16 cellular contexts compared by ENCODE assay signal in genomic region chr9:134593286-134593685, GRCh38. TPM values are rescaled to one million over a fixed set of nuclear protein-coding genes. Genes with fewer than 3 reads are reported as not detected.
DNase-seq lines count a peak whose midpoint lies in the region; ATAC-seq, FAIRE-seq and TF ChIP-seq lines count a peak whose summit lies in the region.
"Had no signal": no experiment of that assay in that cellular context is flagged by ENCODE, and none has a peak within 500 bp of the region (broad histone marks: within the 10 kb centered on the region; RNA-seq: fewer than 3 reads in every experiment).

No MANE protein-coding gene starts in this region.

- no peak overlapping the region for H2AFZ ChIP-seq in HepG2 (ENCODE audit: low read length)

- H3K9me3 Mint-ChIP-seq in activated CD8-positive, alpha-beta memory T cell treated with anti-CD3 and anti-CD28 coated beads, Interleukin-2, amount 10 ng/mL, durations not matched to agents 7 days and 5 days (ENCODE audit: low read depth): no peaks in the 10 kb centered on the region
- H3K9me3 Mint-ChIP-seq in HFFc6 (no peaks in the 10 kb centered on the region), osteocyte (ENCODE audit: unreplicated experiment) (no peaks in the 10 kb centered on the region)

- H4K20me1 ChIP-seq in HepG2 (ENCODE audit: insufficient read depth, low read length): no peaks in the 10 kb centered on the region

- peaks cover 5 to 9% of the 10 kb centered on the region in 2 experiments; a peak in 3 of 5 replicates for H3K27me3 ChIP-seq in HepG2 (ENCODE audit: control insufficient read depth in 1 of 2, insufficient read depth in 2 of 2, low read length in 2 of 2)
- no peaks in the 10 kb centered on the region for H3K27me3 ChIP-seq in aorta (ENCODE audit: control insufficient read depth in 1 of 2, insufficient read depth in 2 of 2, low read length in 1 of 2)

- CTCF ChIA-PET in activated CD8-positive, alpha-beta memory T cell treated with anti-CD3 and anti-CD28 coated beads, Interleukin-2, amount 10 ng/mL, durations not matched to agents 7 days and 5 days (lab: Charles Lee): no interaction called here
- CTCF ChIA-PET in HepG2 (lab: Yijun Ruan, JAX; ENCODE audit: low intra/inter-chr PET ratio, low total read pairs): no interaction called here

- WGBS in HepG2 (ENCODE audit: low lambda C conversion rate): 31% methylated on average over 15 of the region's 15 CpGs
- WGBS in aorta, 2 donors: 96% methylated on average over 15 of the region's 15 CpGs

- POLR2A ChIA-PET in HepG2 (lab: Yijun Ruan, JAX): no interaction called here

- no peak for TF ChIP-seq POLR2A in HepG2 (IDR thresholded peaks at IDR 0.05; ENCODE audit: insufficient read depth in 1 of 2, low read depth in 2 of 2, low read length in 2 of 2)

- intact Hi-C loops in HepG2 (cut with micrococcal nuclease; ENCODE audit: unreplicated experiment) (no loop called here), aorta (cut with DNase I) (no loop called here)

- H3K27ac Mint-ChIP-seq in activated CD8-positive, alpha-beta memory T cell treated with anti-CD3 and anti-CD28 coated beads, Interleukin-2, amount 10 ng/mL, durations not matched to agents 7 days and 5 days: no peak overlapping the region
- peak overlapping the region; percentile 84 for H3K27ac Mint-ChIP-seq in HFFc6
- peak overlapping the region; percentile 77 for H3K27ac Mint-ChIP-seq in osteocyte (ENCODE audit: unreplicated experiment)

- H3K4me3 ChIP-seq in HepG2 (replicated peaks in 1 of 3; ENCODE audit: insufficient read depth in 1 of 3, low read depth in 2 of 3, low read length in 3 of 3) (no peak overlapping the region), aorta (ENCODE audit: low read length in 2 of 2) (no peak overlapping the region)
- H3K4me3 ChIP-seq: K562 had no signal

- DNase-seq in activated CD8-positive, alpha-beta memory T cell treated with anti-CD3 and anti-CD28 coated beads, Interleukin-2, amount 10 ng/mL, durations not matched to agents 7 days and 5 days: peak; percentile 21
- DNase-seq in activated CD8-positive, alpha-beta memory T cell treated with anti-CD3 and anti-CD28 coated beads for 24 hours: no peak
- DNase-seq in HFFc6 (no peak), HepG2 (ENCODE audit: low spot score) (no peak), osteocyte (ENCODE audit: extremely low spot score, unreplicated experiment) (no peak), kidney tubule cell (ENCODE audit: low spot score) (no peak), NCI-H2081 treated with DMSO at 0.1 percent for 48 hours (lab: John Stamatoyannopoulos, UW) (no peak), aorta (no peak)
- DNase-seq: AML-193, NCI-H1694, NCI-H446 had no signal

- no peaks in the 10 kb centered on the region for H3K27me3 Mint-ChIP-seq in activated CD8-positive, alpha-beta memory T cell treated with anti-CD3 and anti-CD28 coated beads, Interleukin-2, amount 10 ng/mL, durations not matched to agents 7 days and 5 days
- H3K27me3 Mint-ChIP-seq in HFFc6 (ENCODE audit: insufficient read depth) (no peaks in the 10 kb centered on the region; the same call in 1 of the 2 replicates), osteocyte (ENCODE audit: unreplicated experiment) (no peaks in the 10 kb centered on the region)

- ATAC-seq in activated CD8-positive, alpha-beta memory T cell treated with anti-CD3 and anti-CD28 coated beads, Interleukin-2, amount 10 ng/mL, durations not matched to agents 7 days and 5 days: no peak
- ATAC-seq in HepG2 (peak; percentile 12; the same call in 1 of the 3 replicates), aorta (ENCODE audit: low FRiP score) (no peak)
- ATAC-seq: HCT116 had no signal

- no peaks in the 10 kb centered on the region for H3K4me1 Mint-ChIP-seq in activated CD8-positive, alpha-beta memory T cell treated with anti-CD3 and anti-CD28 coated beads, Interleukin-2, amount 10 ng/mL, durations not matched to agents 7 days and 5 days
- peaks cover 38% of the 10 kb centered on the region for H3K4me1 Mint-ChIP-seq in HFFc6 (ENCODE audit: low read depth)
- peaks cover 45% of the 10 kb centered on the region for H3K4me1 Mint-ChIP-seq in osteocyte (ENCODE audit: unreplicated experiment)

- H3K4me2 ChIP-seq in HepG2 (ENCODE audit: low read depth, low read length): no peak overlapping the region

- no peaks in the 10 kb centered on the region for H3K79me2 ChIP-seq in HepG2 (ENCODE audit: insufficient read depth, low read length)

- H3K27ac ChIP-seq in HepG2 (ENCODE audit: extremely low read length, insufficient read depth, low read length) (no peak overlapping the region), aorta (ENCODE audit: low read depth in 1 of 2, low read length in 2 of 2) (no peak overlapping the region)

- no peaks in the 10 kb centered on the region for H3K36me3 ChIP-seq in HepG2 (replicated peaks in 1 of 2; ENCODE audit: control insufficient read depth in 1 of 2, insufficient read depth in 2 of 2, low read length in 2 of 2)
- no peaks in the 10 kb centered on the region for H3K36me3 ChIP-seq in aorta (ENCODE audit: control insufficient read depth in 1 of 2, insufficient read depth in 2 of 2, low read length in 1 of 2)

- no peak for TF ChIP-seq CTCF in HFFc6 (IDR thresholded peaks at IDR 0.05)
- no peak for TF ChIP-seq CTCF in HepG2 (CRISPR knock-in tag; IDR thresholded peaks at IDR 0.05)
- TF ChIP-seq CTCF in osteocyte (IDR thresholded peaks at IDR 0.05): no peak

- TF ChIP-seq EP300 in HepG2 (IDR thresholded peaks at IDR 0.05; ENCODE audit: low read depth in 2 of 2, low read length in 2 of 2) (no peak), HepG2 (CRISPR knock-in tag; IDR thresholded peaks at IDR 0.05; ENCODE audit: borderline replicate concordance) (no peak)

- H3K36me3 Mint-ChIP-seq in activated CD8-positive, alpha-beta memory T cell treated with anti-CD3 and anti-CD28 coated beads, Interleukin-2, amount 10 ng/mL, durations not matched to agents 7 days and 5 days: no peaks in the 10 kb centered on the region
- H3K36me3 Mint-ChIP-seq in HFFc6 (ENCODE audit: low read depth): no peaks in the 10 kb centered on the region
- H3K36me3 Mint-ChIP-seq in osteocyte (ENCODE audit: unreplicated experiment): no peaks in the 10 kb centered on the region

- no peak overlapping the region for H3K9ac ChIP-seq in HepG2 (ENCODE audit: insufficient read depth, low read depth, low read length)

- FAIRE-seq in HepG2 (lab: Jason Lieb, UNC): no peak
- FAIRE-seq: G401.6, GM12891, HTR-8/SVneo, K562 had no signal

- H3K4me1 ChIP-seq in HepG2 (ENCODE audit: insufficient read depth, low read length): peaks cover 35% of the 10 kb centered on the region
- H3K4me1 ChIP-seq in aorta (ENCODE audit: control insufficient read depth in 1 of 2, insufficient read depth in 2 of 2, low read length in 2 of 2): no peaks in the 10 kb centered on the region

- TF ChIP-seq RAD21 in HepG2 (CRISPR knock-in tag; IDR thresholded peaks at IDR 0.05): no peak

- H3K4me3 Mint-ChIP-seq in activated CD8-positive, alpha-beta memory T cell treated with anti-CD3 and anti-CD28 coated beads, Interleukin-2, amount 10 ng/mL, durations not matched to agents 7 days and 5 days: no peak overlapping the region
- H3K4me3 Mint-ChIP-seq in HFFc6 (no peak overlapping the region), osteocyte (ENCODE audit: unreplicated experiment) (no peak overlapping the region)

- H3K9me3 ChIP-seq in HepG2 (ENCODE audit: low read length): no peaks in the 10 kb centered on the region
- H3K9me3 ChIP-seq in aorta (ENCODE audit: control insufficient read depth, low read length): no peaks in the 10 kb centered on the region

- in situ Hi-C loops in HepG2 (cut with HindIII; ENCODE audit: extremely low pct_ligation_motif_present, low pct_unique_long_range_greater_than_20kb): no loop called here

- no TSS peak for BruUV-seq in HepG2 (replicated peaks; lab: Mats Ljungman, UMichigan)

RNA-seq across cellular contexts. Expression of gene COL5A1, which starts 48.3 kb away (rescaled TPM):
- total RNA-seq in activated CD8-positive, alpha-beta memory T cell treated with anti-CD3 and anti-CD28 coated beads, Interleukin-2, amount 10 ng/mL, durations not matched to agents 7 days and 5 days: under 1 TPM; 0.09 to 0.16 TPM
- 100 to 1,000 TPM; 196 to 308 (median 225) TPM for total RNA-seq in HFFc6 (2021; fragmentation: NEBNext Ultra II Directional; extraction: Animal tissue kit (Norgen Biotek cat#: 25700))
- not detected in 2 replicates for total RNA-seq in HepG2 (2016; rRNA removed; fragmentation: Illumina TruSeq; extraction: Trizol)
- not detected in 2 replicates for total RNA-seq in HepG2 (2016; cell fraction: cytosol; rRNA removed; fragmentation: Illumina TruSeq; extraction: Trizol; ENCODE audit: low read depth)
- total RNA-seq in HepG2 (2016; cell fraction: insoluble cytoplasmic fraction; rRNA removed; fragmentation: Illumina TruSeq; extraction: Trizol): not detected in 2 replicates
- not detected in 2 replicates for total RNA-seq in HepG2 (2016; cell fraction: membrane; rRNA removed; fragmentation: Illumina TruSeq; extraction: Trizol)
- total RNA-seq in HepG2 (2016; cell fraction: nucleus; rRNA removed; fragmentation: Illumina TruSeq; extraction: Trizol): not detected in 2 replicates
- under 0.01 TPM in 1 of 2 replicates, not detected in the other for polyA plus RNA-seq in HepG2 (2011; rRNA removed)
- polyA plus RNA-seq in HepG2 (2011; cell fraction: cytosol; rRNA removed): under 0.01 TPM in 1 of 2 replicates, not detected in the other
- 0.07 and 0.08 TPM in 2 replicates for polyA plus RNA-seq in HepG2 (2011; cell fraction: nucleus; rRNA removed)
- not detected in 2 replicates for polyA plus RNA-seq in HepG2 (2012)
- polyA plus RNA-seq in HepG2 (2016; cell fraction: cytosol; fragmentation: Illumina TruSeq; extraction: Trizol; ENCODE audit: low read depth): not detected in 2 replicates
- not detected in 2 replicates for polyA plus RNA-seq in HepG2 (2016; cell fraction: insoluble cytoplasmic fraction; fragmentation: Illumina TruSeq; extraction: Trizol; ENCODE audit: low read depth)
- not detected in 2 replicates for polyA plus RNA-seq in HepG2 (2016; cell fraction: membrane; fragmentation: Illumina TruSeq; extraction: Trizol; ENCODE audit: low read depth)
- 0.19 TPM in 1 of 2 replicates, not detected in the other for polyA plus RNA-seq in HepG2 (2016; cell fraction: nucleus; fragmentation: Illumina TruSeq; extraction: Trizol; ENCODE audit: insufficient read depth, low read depth)
- 0.04 and 20.3 TPM in 2 replicates for polyA minus RNA-seq in HepG2 (2011; rRNA and poly(A)+ RNA removed; ENCODE audit: low replicate concordance)
- polyA minus RNA-seq in HepG2 (2011; cell fraction: cytosol; rRNA and poly(A)+ RNA removed): 0.20 TPM in 1 of 2 replicates, not detected in the other
- not detected in 2 replicates for polyA minus RNA-seq in HepG2 (2011; cell fraction: nucleus; rRNA and poly(A)+ RNA removed)
- total RNA-seq in osteocyte: 1,552 and 1,672 TPM in 2 replicates
- total RNA-seq in aorta: 100 to 1,000 TPM; 108 to 159 TPM
- 10 to 100 TPM; 18.7 to 57.7 TPM for polyA plus RNA-seq in aorta

Comparison
In these comparisons a context has a peak if more than half of its experiments do, and no peak if none do; other contexts are left out.
1. RNA of gene COL5A1, which starts 48.3 kb away (total RNA-seq): 1,552 to 1,672 TPM in osteocyte, 196 to 308 TPM in HFFc6 and 108 to 159 TPM in aorta; 0.09 to 0.16 TPM in activated CD8-positive, alpha-beta memory T cell treated with anti-CD3 and anti-CD28 coated beads, Interleukin-2, amount 10 ng/mL, durations not matched to agents 7 days and 5 days and not detected in HepG2; every median in the first group is over 10 times any median in the second.